1 cellular context compared by ENCODE assay signal in genomic region chr17:28347261-28347891, GRCh38.
TF ChIP-seq lines count a peak whose summit lies in the region.

No MANE protein-coding gene starts in this region.

TF ChIP-seq in HepG2, 621 proteins besides CTCF, POLR2A, EP300 and RAD21 (continued from another document and continues in another):
- TF ChIP-seq ZFP37 (CRISPR knock-in tag; IDR thresholded peaks at IDR 0.05; ENCODE audit: borderline replicate concordance) (no peak), KLF11 (CRISPR knock-in tag; IDR thresholded peaks at IDR 0.05) (no peak), POLR2G (IDR thresholded peaks at IDR 0.05; ENCODE audit: low read depth, low read length) (peak; percentile 21; the same call in 1 of the 2 replicates), ZNF142 (CRISPR knock-in tag; IDR thresholded peaks at IDR 0.05) (no peak), AGO2 (optimal IDR thresholded peaks at IDR 0.05; ENCODE audit: low read depth, low read length) (peak; percentile 47), ZNF451 (CRISPR knock-in tag; IDR thresholded peaks at IDR 0.05) (0 out of 2 replicates have a peak, but pooled peaks have one; percentile 65), ZBTB42 (CRISPR knock-in tag; IDR thresholded peaks at IDR 0.05) (no peak), ZNF556 (CRISPR knock-in tag; IDR thresholded peaks at IDR 0.05; ENCODE audit: borderline replicate concordance) (0 out of 2 replicates have a peak, but pooled peaks have one; percentile 21), ZNF276 (CRISPR knock-in tag; IDR thresholded peaks at IDR 0.05; ENCODE audit: low read depth) (no peak), ZNF570 (CRISPR knock-in tag; IDR thresholded peaks at IDR 0.05; ENCODE audit: borderline replicate concordance) (no peak), SALL2 (CRISPR knock-in tag; IDR thresholded peaks at IDR 0.05) (no peak), HNF4A (CRISPR knock-in tag; IDR thresholded peaks at IDR 0.05) (no peak), MAX (IDR thresholded peaks at IDR 0.05) (no peak), ATRX (CRISPR knock-in tag; IDR thresholded peaks at IDR 0.05; ENCODE audit: borderline replicate concordance) (no peak), ZFP36L1 (CRISPR knock-in tag; IDR thresholded peaks at IDR 0.05) (0 out of 2 replicates have a peak, but pooled peaks have one; percentile 23), ZHX1 (CRISPR knock-in tag; IDR thresholded peaks at IDR 0.05; ENCODE audit: low read depth) (no peak), PBX3 (CRISPR knock-in tag; IDR thresholded peaks at IDR 0.05; ENCODE audit: borderline replicate concordance) (no peak), ZKSCAN1 (IDR thresholded peaks at IDR 0.05; ENCODE audit: low read length) (no peak), THAP9 (CRISPR knock-in tag; IDR thresholded peaks at IDR 0.05; ENCODE audit: borderline replicate concordance) (peak; percentile 16; the same call in 1 of the 2 replicates), RNF219 (CRISPR knock-in tag; IDR thresholded peaks at IDR 0.05) (0 out of 2 replicates have a peak, but pooled peaks have one; percentile 36), CBX2 (IDR thresholded peaks at IDR 0.05; ENCODE audit: low read depth, low read length) (no peak), CBX2 (CRISPR knock-in tag; IDR thresholded peaks at IDR 0.05; ENCODE audit: low read depth) (no peak), DZIP1 (CRISPR knock-in tag; IDR thresholded peaks at IDR 0.05) (no peak), ZNF432 (CRISPR knock-in tag; IDR thresholded peaks at IDR 0.05; ENCODE audit: borderline replicate concordance) (no peak), EEA1 (CRISPR knock-in tag; IDR thresholded peaks at IDR 0.05; ENCODE audit: borderline replicate concordance) (no peak), DNMT1 (CRISPR knock-in tag; IDR thresholded peaks at IDR 0.05) (no peak), ZNF510 (CRISPR knock-in tag; IDR thresholded peaks at IDR 0.05; ENCODE audit: low read depth) (no peak), ZNF484 (CRISPR knock-in tag; IDR thresholded peaks at IDR 0.05; ENCODE audit: borderline replicate concordance, low read depth) (no peak), CBFB (CRISPR knock-in tag; IDR thresholded peaks at IDR 0.05) (no peak), ZNF232 (CRISPR knock-in tag; IDR thresholded peaks at IDR 0.05; ENCODE audit: borderline replicate concordance) (no peak), ZBTB14 (CRISPR knock-in tag; IDR thresholded peaks at IDR 0.05) (no peak), ZNF747 (CRISPR knock-in tag; IDR thresholded peaks at IDR 0.05; ENCODE audit: borderline replicate concordance) (peak; percentile 29; the same call in 1 of the 2 replicates)
